In genomic region chr6:26441977-26442376, GRCh38 we compare ENCODE assay signal across 13 cellular contexts. TPM values are rescaled to one million over a fixed set of nuclear protein-coding genes. Genes with fewer than 3 reads are reported as not detected.
DNase-seq lines count a peak whose midpoint lies in the region; ATAC-seq, FAIRE-seq and TF ChIP-seq lines count a peak whose summit lies in the region.
"Had no signal": no experiment of that assay in that cellular context is flagged by ENCODE, and none has a peak within 500 bp of the region (broad histone marks: within the 10 kb centered on the region; RNA-seq: fewer than 3 reads in every experiment).

No MANE protein-coding gene starts in this region.

- H3K9me3 Mint-ChIP-seq in CD14-positive monocyte, result no peaks in the 10 kb centered on the region
- H3K9me3 Mint-ChIP-seq in astrocyte (ENCODE audit: unreplicated experiment), result peaks cover 2% of the 10 kb centered on the region
- H3K9me3 Mint-ChIP-seq in natural killer cell, result no peaks in the 10 kb centered on the region

- no peaks in the 10 kb centered on the region for H3K79me2 ChIP-seq in astrocyte (ENCODE audit: insufficient read depth, low read length)

- H3K4me3 ChIP-seq in HEK293 (ENCODE audit: low read depth, low read length) (no peak overlapping the region), astrocyte (ENCODE audit: insufficient read depth, low read depth, low read length) (no peak overlapping the region)

- H3K36me3 ChIP-seq in HEK293 (ENCODE audit: control insufficient read depth in 2 of 2, insufficient read depth in 1 of 2, low read length in 2 of 2) (no peaks in the 10 kb centered on the region), astrocyte (ENCODE audit: insufficient read depth, low read length) (no peaks in the 10 kb centered on the region)

- no peak overlapping the region for H3K27ac Mint-ChIP-seq in CD14-positive monocyte
- H3K27ac Mint-ChIP-seq in astrocyte (ENCODE audit: unreplicated experiment), result no peak overlapping the region
- peak overlapping the region; percentile 99 to 100 for H3K27ac Mint-ChIP-seq in natural killer cell

- POLR2A ChIA-PET in HEK293 (lab: Yijun Ruan, JAX), result no interaction called here

- CTCF ChIA-PET in HEK293 (lab: Yijun Ruan, JAX), result interaction anchor here (1.8 kb wide), 1 partner anchor 100 kb away, joined by 9 read pairs; no protein-coding TSS in a partner anchor

- peaks cover 32% of the 10 kb centered on the region in 2 donors for H3K36me3 Mint-ChIP-seq in CD14-positive monocyte
- H3K36me3 Mint-ChIP-seq in astrocyte (ENCODE audit: low read depth, unreplicated experiment), result peaks cover 4% of the 10 kb centered on the region
- H3K36me3 Mint-ChIP-seq in natural killer cell, result peaks cover 20% of the 10 kb centered on the region

- H3K27ac ChIP-seq in HEK293 (ENCODE audit: extremely low read depth, low read depth, low read length) (no peak overlapping the region), astrocyte (ENCODE audit: low read depth, low read length) (no peak overlapping the region)
- H3K27ac ChIP-seq: dorsolateral prefrontal cortex had no signal

- H2AFZ ChIP-seq in astrocyte (ENCODE audit: low read depth, low read length), result no peak overlapping the region

- no peak for FAIRE-seq in astrocyte (lab: Jason Lieb, UNC)

- peak overlapping the region; percentile 23 for H3K4me2 ChIP-seq in astrocyte (ENCODE audit: low read length)

- H3K27me3 ChIP-seq in astrocyte (ENCODE audit: insufficient read depth, low read length), result no peaks in the 10 kb centered on the region
- H3K27me3 ChIP-seq: dorsolateral prefrontal cortex had no signal

- H3K9me3 ChIP-seq in HEK293 (ENCODE audit: control insufficient read depth, insufficient read depth, low read depth, low read length) (no peaks in the 10 kb centered on the region), astrocyte (ENCODE audit: insufficient read depth, low read depth, low read length) (no peaks in the 10 kb centered on the region)

- no peaks in the 10 kb centered on the region for H4K20me1 ChIP-seq in astrocyte (ENCODE audit: insufficient read depth, low read length)

- TF ChIP-seq CTCF in CD14-positive monocyte (IDR thresholded peaks at IDR 0.05), result no peak
- no peak for TF ChIP-seq CTCF in HEK293 (tag by site-specific recombination; IDR thresholded peaks at IDR 0.05)
- TF ChIP-seq CTCF in astrocyte (IDR thresholded peaks at IDR 0.05; ENCODE audit: insufficient read depth, low read depth, low read length), result no peak
- no peak for TF ChIP-seq CTCF in natural killer cell (IDR thresholded peaks at IDR 0.05)

- H3K4me1 ChIP-seq in HEK293 (ENCODE audit: control insufficient read depth, insufficient read depth, low read length), result no peaks in the 10 kb centered on the region
- H3K4me1 ChIP-seq in astrocyte (ENCODE audit: insufficient read depth, low read length), result peaks cover 7% of the 10 kb centered on the region

- peaks cover 38% of the 10 kb centered on the region for H3K4me1 Mint-ChIP-seq in CD14-positive monocyte
- H3K4me1 Mint-ChIP-seq in astrocyte (ENCODE audit: low read depth, unreplicated experiment), result peaks cover 12% of the 10 kb centered on the region
- H3K4me1 Mint-ChIP-seq in natural killer cell, result peaks cover 63 to 65% of the 10 kb centered on the region in 2 donors

- H3K4me3 Mint-ChIP-seq in CD14-positive monocyte (peak overlapping the region; percentile 61 to 88), astrocyte (ENCODE audit: unreplicated experiment) (no peak overlapping the region), natural killer cell (peak overlapping the region; percentile 97)

- intact Hi-C loops in CD14-positive monocyte (cut with micrococcal nuclease) (no loop called here), natural killer cell (cut with micrococcal nuclease) (loop anchor here (5.0 kb wide), 1 partner anchor 40 kb away; the partner anchor contains the start of gene BTN3A1)

- H3K9ac ChIP-seq in astrocyte (ENCODE audit: low read length), result no peak overlapping the region

- H3K27me3 Mint-ChIP-seq in CD14-positive monocyte (ENCODE audit: low read depth in 3 of 3) (no peaks in the 10 kb centered on the region), astrocyte (ENCODE audit: low read depth, unreplicated experiment) (no peaks in the 10 kb centered on the region), natural killer cell (ENCODE audit: low read depth in 2 of 2) (no peaks in the 10 kb centered on the region)

- DNase-seq in CD14-positive monocyte (ENCODE audit: low spot score) (no peak), astrocyte (ENCODE audit: low read depth) (no peak), natural killer cell (no peak), NCI-H69 (lab: John Stamatoyannopoulos, UW) (no peak), EL (no peak)
- no peak for DNase-seq in stimulated activated CD4-positive, alpha-beta T cell treated with anti-CD3 and anti-CD28 coated beads, Interleukin-1b, Interleukin-23, amount 100 ng/mL, for 48 hours
- DNase-seq: activated effector memory CD4-positive, alpha-beta T cell treated with Interleukin-2 at 50 U/mL for 16 hours; midbrain; NCI-H1105 treated with DMSO at 0.1 percent for 48 hours; T1000 had no signal

- ATAC-seq in natural killer cell, result no peak
- no peak for ATAC-seq in HG03097 (IDR thresholded peaks at IDR 0.05; ENCODE audit: low FRiP score, unreplicated experiment)

TF ChIP-seq in HEK293, 187 proteins besides CTCF, POLR2A, EP300 and RAD21:
- peak; percentile 84 for TF ChIP-seq ZNF341 (tag by site-specific recombination; IDR thresholded peaks at IDR 0.05; ENCODE audit: low read depth)
- TF ChIP-seq ZNF19 (tag by site-specific recombination; IDR thresholded peaks at IDR 0.05; ENCODE audit: low read depth), result no peak
- TF ChIP-seq WT1 (tag by site-specific recombination; IDR thresholded peaks at IDR 0.05), result no peak

RNA-seq across cellular contexts. Expression of gene BTN3A3, which starts 1.7 kb away (rescaled TPM):
- polyA plus RNA-seq in CD14-positive monocyte, result 10 to 100 TPM; 17.0 to 24.6 TPM
- 4.7 and 6.2 TPM in 2 replicates for total RNA-seq in astrocyte
- 100 to 1,000 TPM in 2 of 3 donors, 10 to 100 TPM in 1; 88.1 to 154 (median 142) TPM for total RNA-seq in natural killer cell

RNA-seq across cellular contexts. Expression of gene BTN2A1, which starts 15.8 kb away (rescaled TPM):
- polyA plus RNA-seq in CD14-positive monocyte, result 10 to 100 TPM in 1 of 2 donors, 1 to 10 TPM in 1; 4.3 to 10.8 TPM
- total RNA-seq in astrocyte, result 50.4 and 51.5 TPM in 2 replicates
- total RNA-seq in natural killer cell, result 10 to 100 TPM; 33.8 to 51.2 (median 43.3) TPM

RNA-seq across cellular contexts. Expression of gene BTN3A1, which starts 39.9 kb away (rescaled TPM):
- polyA plus RNA-seq in CD14-positive monocyte, result 10 to 100 TPM; 19.7 to 25.1 TPM
- total RNA-seq in astrocyte, result 22.2 and 29.9 TPM in 2 replicates
- 100 to 1,000 TPM; 285 to 373 (median 348) TPM for total RNA-seq in natural killer cell

RNA-seq across cellular contexts. Expression of gene BTN1A1, which starts 58.1 kb away (rescaled TPM):
- polyA plus RNA-seq in CD14-positive monocyte, result not detected
- total RNA-seq in astrocyte (not detected in 2 replicates), natural killer cell (not detected)

RNA-seq across cellular contexts. Expression of gene BTN2A2, which starts 59.1 kb away (rescaled TPM):
- polyA plus RNA-seq in CD14-positive monocyte, result 1 to 10 TPM; 7.0 to 9.5 TPM
- total RNA-seq in astrocyte, result 19.9 and 25.1 TPM in 2 replicates
- 100 to 1,000 TPM in 1 of 3 donors, 10 to 100 TPM in 2; 72.2 to 104 (median 76.1) TPM for total RNA-seq in natural killer cell

Comparison
In these comparisons a context has a peak if more than half of its experiments do, and no peak if none do; other contexts are left out.
1. H3K27ac Mint-ChIP-seq: peak in natural killer cell (2 of 2); none in CD14-positive monocyte (0 of 7) and astrocyte (single experiment).
2. RNA of gene BTN3A3, which starts 1.7 kb away (total RNA-seq): 88.1 to 154 TPM in natural killer cell; 4.7 to 6.2 TPM in astrocyte; every median in the first group is over 10 times any median in the second.